ENCODE assay signal across 12 cellular contexts in genomic region chr5:3593771-3594513, GRCh38. TPM values are rescaled to one million over a fixed set of nuclear protein-coding genes. Genes with fewer than 3 reads are reported as not detected.
DNase-seq lines count a peak whose midpoint lies in the region; ATAC-seq and TF ChIP-seq lines count a peak whose summit lies in the region.
"Had no signal": no experiment of that assay in that cellular context is flagged by ENCODE, and none has a peak within 500 bp of the region (broad histone marks: within the 10 kb centered on the region; RNA-seq: fewer than 3 reads in every experiment).

No MANE protein-coding gene starts in this region.

- no peak for TF ChIP-seq CTCF in hepatocyte (IDR thresholded peaks at IDR 0.05; ENCODE audit: poor library complexity)

- no peaks in the 10 kb centered on the region for H4K20me1 ChIP-seq in hepatocyte (ENCODE audit: insufficient read depth, poor library complexity, severe bottlenecking)

- no peaks in the 10 kb centered on the region for H3K79me2 ChIP-seq in hepatocyte

- no peak for DNase-seq in T-helper 1 cell
- DNase-seq in NCI-H748 treated with DMSO at 0.1 percent for 48 hours (lab: John Stamatoyannopoulos, UW): peak; percentile 59
- no peak for DNase-seq in hepatocyte (ENCODE audit: low spot score)
- no peak for DNase-seq in HUDEP-2 (lab: John Stamatoyannopoulos, UW; ENCODE audit: unreplicated experiment in 76 of 76)
- DNase-seq: 8988T, NCI-H1694 treated with DMSO at 0.1 percent for 48 hours had no signal

- no peaks in the 10 kb centered on the region for H3K9me3 ChIP-seq in hepatocyte (ENCODE audit: low read depth)
- H3K9me3 ChIP-seq: left lung had no signal

- peak overlapping the region; percentile 79 for H3K4me2 ChIP-seq in hepatocyte

- 3% methylated on average over 27 of the region's 28 CpGs for WGBS in hepatocyte (ENCODE audit: low lambda C conversion rate, missing lambda C conversion rate)

- no peaks in the 10 kb centered on the region for H3K9me3 Mint-ChIP-seq in T-helper 1 cell treated with Interleukin-12 subunit alpha and Interleukin-12 subunit beta and Interleukin-4 antibody, amounts not matched to agents 30 μg/mL and 1 μg/mL, for 36 hours

- peaks cover 14% of the 10 kb centered on the region for H3K4me1 ChIP-seq in hepatocyte (ENCODE audit: insufficient read depth)

- no peaks in the 10 kb centered on the region for H3K9me2 ChIP-seq in hepatocyte (replicated peaks; ENCODE audit: insufficient read depth)

- no peaks in the 10 kb centered on the region for H3K36me3 ChIP-seq in hepatocyte (replicated peaks; ENCODE audit: insufficient read depth, low read depth)
- H3K36me3 ChIP-seq: left lung had no signal

- peak overlapping the region; percentile 8 for H3K4me3 Mint-ChIP-seq in T-helper 1 cell treated with Interleukin-12 subunit alpha and Interleukin-12 subunit beta and Interleukin-4 antibody, amounts not matched to agents 30 μg/mL and 1 μg/mL, for 36 hours

- H3K27ac Mint-ChIP-seq in T-helper 1 cell treated with Interleukin-12 subunit alpha and Interleukin-12 subunit beta and Interleukin-4 antibody, amounts not matched to agents 30 μg/mL and 1 μg/mL, for 36 hours: peak overlapping the region; percentile 58

- ATAC-seq in HG02678 (IDR thresholded peaks at IDR 0.05; ENCODE audit: unreplicated experiment) (no peak), HG03045 (IDR thresholded peaks at IDR 0.05; ENCODE audit: unreplicated experiment) (no peak)
- ATAC-seq: HepG2 had no signal

- H3K4me3 ChIP-seq in hepatocyte (no peak overlapping the region), skin epidermis (peak overlapping the region in 5 of 7 experiments; percentile 39 to 59 (median 44))

- H3K27me3 ChIP-seq in hepatocyte: peaks cover 93% of the 10 kb centered on the region

- peaks cover 4% of the 10 kb centered on the region for H3K4me1 Mint-ChIP-seq in T-helper 1 cell treated with Interleukin-12 subunit alpha and Interleukin-12 subunit beta and Interleukin-4 antibody, amounts not matched to agents 30 μg/mL and 1 μg/mL, for 36 hours (ENCODE audit: low read depth)

- H3K27me3 Mint-ChIP-seq in T-helper 1 cell treated with Interleukin-12 subunit alpha and Interleukin-12 subunit beta and Interleukin-4 antibody, amounts not matched to agents 30 μg/mL and 1 μg/mL, for 36 hours (ENCODE audit: low read depth): peaks cover 68% of the 10 kb centered on the region

- H3K27ac ChIP-seq in hepatocyte: no peak overlapping the region
- H3K27ac ChIP-seq in skin epidermis: peak overlapping the region in 11 of 21 experiments; percentile 65 to 88 (median 81)
- H3K27ac ChIP-seq: left lung had no signal

- H2AFZ ChIP-seq in hepatocyte: peak overlapping the region; percentile 60

- peaks cover 2% of the 10 kb centered on the region for H3K36me3 Mint-ChIP-seq in T-helper 1 cell treated with Interleukin-12 subunit alpha and Interleukin-12 subunit beta and Interleukin-4 antibody, amounts not matched to agents 30 μg/mL and 1 μg/mL, for 36 hours (ENCODE audit: low read depth)

RNA-seq across cellular contexts. Expression of gene IRX1, which starts 1.7 kb away (rescaled TPM):
- total RNA-seq in hepatocyte: 3.8 and 4.3 TPM in 2 replicates
- 10.2 and 15.9 TPM in 2 replicates for polyA plus RNA-seq in hepatocyte
- total RNA-seq: HepG2 had no signal
- polyA plus RNA-seq: HepG2 had no signal
